ENCODE assay signal across 26 cellular contexts in the genomic region with DNA sequence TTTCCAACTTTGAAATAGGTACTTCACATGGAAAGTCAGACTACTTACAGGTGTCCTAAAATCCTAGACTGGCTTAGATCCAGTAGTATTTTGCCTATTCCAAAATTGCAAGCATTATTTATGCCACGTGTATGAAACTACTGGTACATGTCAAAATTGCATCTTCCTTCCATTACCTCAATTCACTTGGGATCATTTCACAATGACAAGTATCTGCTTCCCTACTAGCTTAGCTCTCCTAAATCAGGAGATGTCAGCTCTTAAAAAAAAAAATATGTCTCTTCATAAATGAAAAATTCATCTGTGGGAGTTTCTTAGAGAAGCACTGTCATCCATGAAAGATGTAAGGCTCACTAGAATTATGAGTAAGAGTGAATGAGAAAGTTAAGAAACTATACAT.
"Had no signal": no experiment of that assay in that cellular context is flagged by ENCODE, and none has a peak within 500 bp of the region (broad histone marks: within the 10 kb centered on the region; RNA-seq: fewer than 3 reads in every experiment).

No MANE protein-coding gene starts in this region.

- ATAC-seq: stimulated activated effector memory CD8-positive, alpha-beta T cell treated with anti-CD3 and anti-CD28 coated beads, Interleukin-12 subunit alpha, Interleukin-12 subunit beta, amount 100 ng/mL, for 72 hours; stimulated activated memory B cell treated with anti-CD40 and anti-IgM and Interleukin-4, amounts not matched to agents 10 μg/mL and 1 μg/mL and 100 μg/mL, for 72 hours; stimulated activated naive B cell treated with anti-CD40 and anti-IgM and Interleukin-4, amounts not matched to agents 10 μg/mL and 1 μg/mL and 100 μg/mL, for 72 hours; stimulated activated naive CD8-positive, alpha-beta T cell treated with anti-CD3 and anti-CD28 coated beads, Interleukin-15, amount 100 ng/mL, for 72 hours; stimulated activated naive CD8-positive, alpha-beta T cell treated with anti-CD3 and anti-CD28 coated beads, Interleukin-15, Interleukin-2, amounts not matched to agents 100 U/mL and 50 U/mL, for 24 hours; upper lobe of right lung had no signal

- H3K27me3 ChIP-seq: stomach, suprapubic skin, testis, thyroid gland, tibial artery, tibial nerve, transverse colon, upper lobe of left lung, upper lobe of right lung, uterus, vagina had no signal

- H3K4me1 ChIP-seq: stomach, suprapubic skin, testis, thyroid gland, tibial artery, tibial nerve, transverse colon, upper lobe of left lung, upper lobe of right lung, uterus, vagina had no signal

- DNase-seq: stimulated activated CD4-positive, alpha-beta T cell treated with anti-CD3 and anti-CD28 coated beads, Interleukin-2, amount 100 ng/mL, for 48 hours; stimulated activated CD4-positive, alpha-beta T cell treated with anti-CD3 and anti-CD28 coated beads, Interleukin-4, amount 100 ng/mL, for 1 hour; stimulated activated CD4-positive, alpha-beta T cell treated with anti-CD3 and anti-CD28 coated beads, Interleukin-4, amount 100 ng/mL, for 24 hours; stimulated activated CD4-positive, alpha-beta T cell treated with anti-CD3 and anti-CD28 coated beads, Interleukin-4, amount 100 ng/mL, for 4 hours; stimulated activated CD8-positive, alpha-beta memory T cell treated with anti-CD3 and anti-CD28 coated beads, Interleukin-4, amount 100 ng/mL, for 48 hours; stimulated activated naive B cell treated with anti-CD40 and anti-IgM and Interleukin-4, amounts not matched to agents 10 μg/mL and 1 μg/mL and 100 μg/mL, for 72 hours; stimulated activated naive CD4-positive, alpha-beta T cell; stimulated activated naive CD4-positive, alpha-beta T cell treated with Interleukin-2 at 50 U/mL for 16 hours; stimulated activated naive CD8-positive, alpha-beta T cell treated with anti-CD3 and anti-CD28 coated beads, Interleukin-15, amount 100 ng/mL, for 72 hours; stimulated activated naive CD8-positive, alpha-beta T cell treated with anti-CD3 and anti-CD28 coated beads, Interleukin-15, Interleukin-2, amounts not matched to agents 100 U/mL and 50 U/mL, for 24 hours; stomach; substantia nigra; testis; thyroid gland; tibial artery; transverse colon; trophoblast cell; upper lobe of left lung; upper lobe of right lung; uterus had no signal

- H3K27ac ChIP-seq: stomach, suprapubic skin, testis, thoracic aorta, thyroid gland, tibial artery, tibial nerve, transverse colon, upper lobe of left lung, upper lobe of right lung, uterus, vagina had no signal

- H3K9me3 ChIP-seq: stomach, suprapubic skin, testis, thoracic aorta, thyroid gland, tibial artery, tibial nerve, transverse colon, upper lobe of left lung, upper lobe of right lung, uterus, vagina had no signal

- H3K4me3 ChIP-seq: stomach, suprapubic skin, testis, thoracic aorta, thyroid gland, tibial artery, tibial nerve, transverse colon, upper lobe of left lung, upper lobe of right lung, uterus, vagina had no signal

- H3K36me3 ChIP-seq: stomach, suprapubic skin, thoracic aorta, thyroid gland, tibial artery, tibial nerve, transverse colon, upper lobe of left lung, upper lobe of right lung, uterus, vagina had no signal
